1 cellular context compared by ENCODE assay signal in the genomic region with DNA sequence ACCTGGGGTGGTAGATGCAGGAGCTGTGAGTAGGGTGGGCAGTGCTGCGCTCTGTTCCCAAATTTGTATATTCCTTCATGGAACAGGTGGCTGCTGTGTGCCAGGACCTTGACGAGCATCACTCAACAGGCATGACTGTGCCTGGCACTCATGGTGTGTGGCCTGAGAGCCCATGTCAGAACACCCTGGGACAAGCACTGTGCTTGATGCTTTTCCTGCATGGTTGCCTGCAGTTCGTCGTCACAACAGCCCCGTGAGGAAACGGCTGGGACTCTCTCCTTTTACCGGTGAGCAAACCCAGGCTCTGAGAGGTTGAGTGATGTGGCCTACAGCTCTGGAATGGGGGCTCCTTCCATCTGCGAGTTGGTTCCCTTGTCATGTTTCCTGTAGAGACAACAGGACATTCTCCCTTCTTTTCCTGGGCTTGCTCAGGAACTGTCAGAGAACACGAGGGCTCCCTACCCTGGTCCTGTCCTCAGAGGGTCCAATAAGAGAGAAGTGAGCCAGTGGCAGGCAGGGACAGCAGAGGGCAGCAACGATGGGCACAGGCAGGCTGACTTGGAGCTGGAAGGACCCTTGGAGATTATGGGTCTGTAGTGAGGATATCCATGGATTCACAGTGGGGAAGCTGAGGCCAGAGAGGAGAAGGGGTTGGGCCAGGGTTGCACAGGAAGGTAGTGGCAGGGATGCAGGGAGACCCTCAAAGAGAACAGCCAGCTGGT.
A peak's percentile ranks its signal among the peaks of the same experiment; 100 is the strongest.
TF ChIP-seq lines count a peak whose summit lies in the region.

No MANE protein-coding gene starts in this region.

TF ChIP-seq in HepG2, 621 proteins besides CTCF, POLR2A, EP300 and RAD21:
- TF ChIP-seq ZNF496 (CRISPR knock-in tag; IDR thresholded peaks at IDR 0.05; ENCODE audit: insufficient replicate concordance) (no peak), STAG1 (CRISPR knock-in tag; IDR thresholded peaks at IDR 0.05) (peak; percentile 39; the same call in 1 of the 2 replicates), POLR2AphosphoS5 (IDR thresholded peaks at IDR 0.05; ENCODE audit: low read depth, low read length) (no peak), SIN3A (IDR thresholded peaks at IDR 0.05; ENCODE audit: borderline replicate concordance, low read depth, low read length) (no peak)
